In genomic region chr3:123289336-123290106, GRCh38 we compare ENCODE assay signal across 21 cellular contexts.
DNase-seq lines count a peak whose midpoint lies in the region; ATAC-seq and TF ChIP-seq lines count a peak whose summit lies in the region.
"Had no signal": no experiment of that assay in that cellular context is flagged by ENCODE, and none has a peak within 500 bp of the region (broad histone marks: within the 10 kb centered on the region; RNA-seq: fewer than 3 reads in every experiment).

No MANE protein-coding gene starts in this region.

- H2AFZ ChIP-seq in H9 (ENCODE audit: low read length): no peak overlapping the region
- H2AFZ ChIP-seq: GM23248, PC-9 had no signal

- H2BK15ac ChIP-seq in H9 (ENCODE audit: low read depth, low read length): no peak overlapping the region

- no peak overlapping the region for H3K18ac ChIP-seq in H9 (ENCODE audit: insufficient read length, low read depth, low read length)

- CTCF ChIA-PET in activated CD8-positive, alpha-beta memory T cell treated with anti-CD3 and anti-CD28 coated beads, Interleukin-2, amount 10 ng/mL, durations not matched to agents 7 days and 5 days (lab: Charles Lee): no interaction called here

- no peak overlapping the region for H3T11ph ChIP-seq in H9 (ENCODE audit: low read length)

- no peak overlapping the region for H4K5ac ChIP-seq in H9 (ENCODE audit: insufficient read length, low read depth, low read length)

- H2AK5ac ChIP-seq in H9 (ENCODE audit: insufficient read length, low read length): no peak overlapping the region

- no peaks in the 10 kb centered on the region for H4K20me1 ChIP-seq in H9 (ENCODE audit: control insufficient read depth, insufficient read depth, insufficient read length)

- no peak overlapping the region for H3K56ac ChIP-seq in H9 (ENCODE audit: insufficient read length, low read depth, low read length)

- no peak overlapping the region for H3K4me3 Mint-ChIP-seq in activated CD8-positive, alpha-beta memory T cell treated with anti-CD3 and anti-CD28 coated beads, Interleukin-2, amount 10 ng/mL, durations not matched to agents 7 days and 5 days
- no peak overlapping the region for H3K4me3 Mint-ChIP-seq in H9
- no peak overlapping the region for H3K4me3 Mint-ChIP-seq in type B pancreatic cell
- H3K4me3 Mint-ChIP-seq: CD4-positive, alpha-beta T cell had no signal

- no peak overlapping the region for H2BK12ac ChIP-seq in H9 (ENCODE audit: insufficient read length, low read depth, low read length)

- no peaks in the 10 kb centered on the region for H3K4me1 Mint-ChIP-seq in activated CD8-positive, alpha-beta memory T cell treated with anti-CD3 and anti-CD28 coated beads, Interleukin-2, amount 10 ng/mL, durations not matched to agents 7 days and 5 days
- peaks cover 0 to 5% of the 10 kb centered on the region in 2 experiments; a peak in 1 of 4 replicates for H3K4me1 Mint-ChIP-seq in H9
- no peaks in the 10 kb centered on the region for H3K4me1 Mint-ChIP-seq in type B pancreatic cell (ENCODE audit: unreplicated experiment)

- H3K23me2 ChIP-seq in H9 (ENCODE audit: insufficient read length, low read depth, low read length, poor library complexity, severe bottlenecking): no peaks in the 10 kb centered on the region

- peak; percentile 30 for DNase-seq in activated CD8-positive, alpha-beta memory T cell treated with anti-CD3 and anti-CD28 coated beads, Interleukin-2, amount 10 ng/mL, durations not matched to agents 7 days and 5 days
- DNase-seq in activated CD8-positive, alpha-beta memory T cell treated with anti-CD3 and anti-CD28 coated beads, Interleukin-2, amount 50 U/mL, for 48 hours: no peak
- DNase-seq in H9 (peak; percentile 17), mesenteric fat pad (ENCODE audit: low spot score) (peak; percentile 85), type B pancreatic cell (ENCODE audit: extremely low spot score, unreplicated experiment) (peak; percentile 63), germinal center (ENCODE audit: low spot score) (no peak), SK-N-DZ (ENCODE audit: low spot score) (no peak)
- no peak for DNase-seq in activated CD4-positive, CD25-positive, alpha-beta regulatory T cell (lab: John Stamatoyannopoulos, UW)
- DNase-seq: BE2C; Caco-2; CD4-positive, alpha-beta T cell; DMS153; GM23248; MM.1S; NCI-H1092; NCI-H1436 treated with DMSO at 0.1 percent for 48 hours; NCI-H2029; NCI-H345; NCI-H526; PC-9 had no signal

- no CpG with 5 or more reads among the region's 21 CpGs for WGBS in H9 (ENCODE audit: extremely low coverage, insufficient read length, low lambda C conversion rate)

- no peaks in the 10 kb centered on the region for H3K27me3 ChIP-seq in H9 (ENCODE audit: insufficient read depth, low read length)
- H3K27me3 ChIP-seq: BE2C had no signal

- H3K79me2 ChIP-seq in H9 (ENCODE audit: insufficient read depth, low read length): no peaks in the 10 kb centered on the region

- H2BK5ac ChIP-seq in H9 (ENCODE audit: insufficient read length, low read length): no peak overlapping the region

- no peak overlapping the region for H2BK120ac ChIP-seq in H9 (ENCODE audit: low read depth, low read length, poor library complexity, severe bottlenecking)

- ATAC-seq in activated CD8-positive, alpha-beta memory T cell treated with anti-CD3 and anti-CD28 coated beads, Interleukin-2, amount 10 ng/mL, durations not matched to agents 7 days and 5 days: no peak
- ATAC-seq: GM12878 had no signal

- no peaks in the 10 kb centered on the region for H3K36me3 Mint-ChIP-seq in activated CD8-positive, alpha-beta memory T cell treated with anti-CD3 and anti-CD28 coated beads, Interleukin-2, amount 10 ng/mL, durations not matched to agents 7 days and 5 days
- H3K36me3 Mint-ChIP-seq in H9 (ENCODE audit: insufficient read depth in 1 of 3, low read depth in 3 of 3): peaks cover 22 to 35% (median 34%) of the 10 kb centered on the region in 3 experiments
- no peaks in the 10 kb centered on the region for H3K36me3 Mint-ChIP-seq in type B pancreatic cell

- no peak overlapping the region for H3K23ac ChIP-seq in H9 (ENCODE audit: insufficient read length, low read depth, low read length)

- no peaks in the 10 kb centered on the region for H3K79me1 ChIP-seq in H9 (ENCODE audit: insufficient read depth, low read depth, low read length, poor library complexity, severe bottlenecking)

- TF ChIP-seq CTCF in H9 (conservative IDR thresholded peaks at IDR 0.05) (no peak), type B pancreatic cell (conservative IDR thresholded peaks at IDR 0.05) (no peak)

- no peak overlapping the region for H2BK20ac ChIP-seq in H9 (ENCODE audit: low read depth, low read length, poor library complexity, severe bottlenecking)

- H3K4ac ChIP-seq in H9 (ENCODE audit: low read depth, low read length): no peak overlapping the region

- no peak overlapping the region for H4K8ac ChIP-seq in H9 (replicated peaks; ENCODE audit: insufficient read length, low read depth, low read length)

- no peaks in the 10 kb centered on the region for H3K4me1 ChIP-seq in H9 (ENCODE audit: insufficient read depth, low read length)
- H3K4me1 ChIP-seq: Caco-2 had no signal

- H3K14ac ChIP-seq in H9 (ENCODE audit: insufficient read depth, low read length): no peak overlapping the region

- no peaks in the 10 kb centered on the region for H3K9me3 ChIP-seq in H9 (ENCODE audit: control insufficient read depth, low read depth, low read length)
- H3K9me3 ChIP-seq: BE2C, Caco-2 had no signal

- no peak overlapping the region for H4K91ac ChIP-seq in H9 (ENCODE audit: insufficient read length, low read depth, low read length)

- no peak overlapping the region for H3K9ac ChIP-seq in H9 (ENCODE audit: extremely low read depth, insufficient read length, low read length)
- H3K9ac ChIP-seq: GM23248 had no signal

- H3K9me3 Mint-ChIP-seq in activated CD8-positive, alpha-beta memory T cell treated with anti-CD3 and anti-CD28 coated beads, Interleukin-2, amount 10 ng/mL, durations not matched to agents 7 days and 5 days (ENCODE audit: low read depth): no peaks in the 10 kb centered on the region
- no peaks in the 10 kb centered on the region; a peak in 1 of 5 replicates for H3K9me3 Mint-ChIP-seq in H9
- H3K9me3 Mint-ChIP-seq in type B pancreatic cell: no peaks in the 10 kb centered on the region
- H3K9me3 Mint-ChIP-seq: CD4-positive, alpha-beta T cell had no signal

- H3K27me3 Mint-ChIP-seq in activated CD8-positive, alpha-beta memory T cell treated with anti-CD3 and anti-CD28 coated beads, Interleukin-2, amount 10 ng/mL, durations not matched to agents 7 days and 5 days: no peaks in the 10 kb centered on the region
- no peaks in the 10 kb centered on the region for H3K27me3 Mint-ChIP-seq in H9 (ENCODE audit: low read depth)
- H3K27me3 Mint-ChIP-seq in type B pancreatic cell: no peaks in the 10 kb centered on the region

- H3K27ac ChIP-seq in H9 (ENCODE audit: insufficient read length, low read depth, low read length): no peak overlapping the region
- H3K27ac ChIP-seq: GM23248, PC-9 had no signal

- no peak overlapping the region for H3K4me2 ChIP-seq in H9 (ENCODE audit: insufficient read depth, insufficient read length, low read length)
- H3K4me2 ChIP-seq: PC-9 had no signal

- H3K27ac Mint-ChIP-seq in activated CD8-positive, alpha-beta memory T cell treated with anti-CD3 and anti-CD28 coated beads, Interleukin-2, amount 10 ng/mL, durations not matched to agents 7 days and 5 days: no peak overlapping the region
- H3K27ac Mint-ChIP-seq in H9 (no peak overlapping the region), type B pancreatic cell (no peak overlapping the region)
- H3K27ac Mint-ChIP-seq: CD4-positive, alpha-beta T cell had no signal

Comparison
In these comparisons a context has a peak if more than half of its experiments do, and no peak if none do; other contexts are left out.
1. DNase-seq: peak in activated CD8-positive, alpha-beta memory T cell treated with anti-CD3 and anti-CD28 coated beads, Interleukin-2, amount 10 ng/mL, durations not matched to agents 7 days and 5 days (single experiment), H9 (single experiment), mesenteric fat pad (single experiment) and type B pancreatic cell (single experiment); none in activated CD8-positive, alpha-beta memory T cell treated with anti-CD3 and anti-CD28 coated beads, Interleukin-2, amount 50 U/mL, for 48 hours (single experiment), germinal center (single experiment), SK-N-DZ (single experiment) and activated CD4-positive, CD25-positive, alpha-beta regulatory T cell (0 of 4).